Comparison of ENCODE assay signal across 10 cellular contexts in genomic region chr22:31139866-31140716, GRCh38.
DNase-seq lines count a peak whose midpoint lies in the region; ATAC-seq and TF ChIP-seq lines count a peak whose summit lies in the region.
"Had no signal": no experiment of that assay in that cellular context is flagged by ENCODE, and none has a peak within 500 bp of the region (broad histone marks: within the 10 kb centered on the region; RNA-seq: fewer than 3 reads in every experiment).

A gene with protein sequence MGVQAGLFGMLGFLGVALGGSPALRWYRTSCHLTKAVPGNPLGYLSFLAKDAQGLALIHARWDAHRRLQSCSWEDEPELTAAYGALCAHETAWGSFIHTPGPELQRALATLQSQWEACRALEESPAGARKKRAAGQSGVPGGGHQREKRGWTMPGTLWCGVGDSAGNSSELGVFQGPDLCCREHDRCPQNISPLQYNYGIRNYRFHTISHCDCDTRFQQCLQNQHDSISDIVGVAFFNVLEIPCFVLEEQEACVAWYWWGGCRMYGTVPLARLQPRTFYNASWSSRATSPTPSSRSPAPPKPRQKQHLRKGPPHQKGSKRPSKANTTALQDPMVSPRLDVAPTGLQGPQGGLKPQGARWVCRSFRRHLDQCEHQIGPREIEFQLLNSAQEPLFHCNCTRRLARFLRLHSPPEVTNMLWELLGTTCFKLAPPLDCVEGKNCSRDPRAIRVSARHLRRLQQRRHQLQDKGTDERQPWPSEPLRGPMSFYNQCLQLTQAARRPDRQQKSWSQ (minus strand): TSS chr22:31140508. CDS start chr22:31140354, 154 bp downstream.

- no peaks in the 10 kb centered on the region for H3K27me3 Mint-ChIP-seq in activated naive CD8-positive, alpha-beta T cell treated with anti-CD3 and anti-CD28 coated beads, Interleukin-2, amount 50 U/mL, for 24 hours
- H3K27me3 Mint-ChIP-seq: activated naive CD8-positive, alpha-beta T cell had no signal

- no peak within 1 kb of the TSS for H3K4me3 ChIP-seq in fibroblast of pulmonary artery (replicated peaks; ENCODE audit: low read depth, low read length)
- H3K4me3 ChIP-seq: Peyer's patch had no signal

- peak; percentile 47 for DNase-seq in DMS53 (lab: John Stamatoyannopoulos, UW)
- DNase-seq in DMS53 treated with DMSO at 0.1 percent for 48 hours (lab: John Stamatoyannopoulos, UW; ENCODE audit: unreplicated experiment), result no peak
- peak; percentile 85 to 95 for DNase-seq in NCI-H524 (lab: John Stamatoyannopoulos, UW)
- DNase-seq in fibroblast of pulmonary artery (ENCODE audit: low read depth), result peak; percentile 49
- DNase-seq in retina, result peak; percentile 83
- DNase-seq in Ammon's horn (ENCODE audit: low spot score), result no peak
- no peak for DNase-seq in activated naive CD8-positive, alpha-beta T cell treated with anti-CD3 and anti-CD28 coated beads, Interleukin-2, amount 50 U/mL, for 24 hours

- no peak for ATAC-seq in GM21367 (IDR thresholded peaks at IDR 0.05; ENCODE audit: unreplicated experiment)
- ATAC-seq in activated naive CD8-positive, alpha-beta T cell treated with anti-CD3 and anti-CD28 coated beads, Interleukin-2, amount 50 U/mL, for 24 hours, result no peak

- H3K9me3 Mint-ChIP-seq in activated naive CD8-positive, alpha-beta T cell treated with anti-CD3 and anti-CD28 coated beads, Interleukin-2, amount 50 U/mL, for 24 hours, result peaks cover 5% of the 10 kb centered on the region

- H3K4me3 Mint-ChIP-seq in activated naive CD8-positive, alpha-beta T cell treated with anti-CD3 and anti-CD28 coated beads, Interleukin-2, amount 50 U/mL, for 24 hours, result no peak within 1 kb of the TSS
- H3K4me3 Mint-ChIP-seq: activated naive CD8-positive, alpha-beta T cell had no signal

- no peak within 1 kb of the TSS for H3K27ac Mint-ChIP-seq in activated naive CD8-positive, alpha-beta T cell treated with anti-CD3 and anti-CD28 coated beads, Interleukin-2, amount 50 U/mL, for 24 hours
- H3K27ac Mint-ChIP-seq: activated naive CD8-positive, alpha-beta T cell had no signal

- TF ChIP-seq CTCF in fibroblast of pulmonary artery (IDR thresholded peaks at IDR 0.05; ENCODE audit: low read length, missing control alignments), result no peak

- H3K4me1 Mint-ChIP-seq in activated naive CD8-positive, alpha-beta T cell treated with anti-CD3 and anti-CD28 coated beads, Interleukin-2, amount 50 U/mL, for 24 hours, result no peaks in the 10 kb centered on the region

- no peaks in the 10 kb centered on the region for H3K36me3 Mint-ChIP-seq in activated naive CD8-positive, alpha-beta T cell treated with anti-CD3 and anti-CD28 coated beads, Interleukin-2, amount 50 U/mL, for 24 hours (ENCODE audit: low read depth)
- H3K36me3 Mint-ChIP-seq: activated naive CD8-positive, alpha-beta T cell had no signal

Comparison
In these comparisons a context has a peak if more than half of its experiments do, and no peak if none do; other contexts are left out.
1. DNase-seq: peak in DMS53 (single experiment), NCI-H524 (2 of 2), fibroblast of pulmonary artery (single experiment) and retina (single experiment); none in DMS53 treated with DMSO at 0.1 percent for 48 hours (single experiment), Ammon's horn (single experiment) and activated naive CD8-positive, alpha-beta T cell treated with anti-CD3 and anti-CD28 coated beads, Interleukin-2, amount 50 U/mL, for 24 hours (single experiment).